In genomic region chr11:132054822-132055221, GRCh38 we compare ENCODE assay signal across 12 cellular contexts.
DNase-seq lines count a peak whose midpoint lies in the region; ATAC-seq and TF ChIP-seq lines count a peak whose summit lies in the region.
"Had no signal": no experiment of that assay in that cellular context is flagged by ENCODE, and none has a peak within 500 bp of the region (broad histone marks: within the 10 kb centered on the region; RNA-seq: fewer than 3 reads in every experiment).

No MANE protein-coding gene starts in this region.

- ATAC-seq in SK-N-SH treated with all-trans-retinoic acid at 6 μM for 48 hours = peak; percentile 70
- ATAC-seq: lower lobe of right lung, Right ventricle myocardium inferior had no signal

- peaks cover 15% of the 10 kb centered on the region for H3K4me1 Mint-ChIP-seq in CD14-positive monocyte
- H3K4me1 Mint-ChIP-seq in activated CD4-positive, alpha-beta memory T cell treated with anti-CD3 and anti-CD28 coated beads, Interleukin-2, amount 10 ng/mL, durations not matched to agents 7 days and 5 days = no peaks in the 10 kb centered on the region

- TF ChIP-seq CTCF in fibroblast of pulmonary artery (IDR thresholded peaks at IDR 0.05; ENCODE audit: low read length, missing control alignments) (no peak), CD14-positive monocyte (IDR thresholded peaks at IDR 0.05) (no peak)

- intact Hi-C loops in CD14-positive monocyte (cut with micrococcal nuclease) = loop anchor here in 1 of 2 donors (5.0 kb wide), 1 partner anchor 228 kb away; no protein-coding TSS in a partner anchor

- no peak overlapping the region for H3K4me3 Mint-ChIP-seq in CD14-positive monocyte
- no peak overlapping the region for H3K4me3 Mint-ChIP-seq in activated CD4-positive, alpha-beta memory T cell treated with anti-CD3 and anti-CD28 coated beads, Interleukin-2, amount 10 ng/mL, durations not matched to agents 7 days and 5 days

- DNase-seq in H4 (ENCODE audit: low spot score) (peak; percentile 90), fibroblast of pulmonary artery (ENCODE audit: low read depth) (peak; percentile 79), T-helper 9 cell (no peak), CD14-positive monocyte (ENCODE audit: low spot score) (no peak)
- DNase-seq in activated CD4-positive, alpha-beta T cell treated with anti-CD3 and anti-CD28 coated beads for 1 hour = no peak
- no peak for DNase-seq in activated CD4-positive, alpha-beta memory T cell treated with anti-CD3 and anti-CD28 coated beads, Interleukin-2, amount 10 ng/mL, durations not matched to agents 7 days and 5 days
- DNase-seq: DMS 273 treated with DMSO at 0.1 percent for 48 hours, lower lobe of right lung had no signal

- no peak overlapping the region for H3K4me3 ChIP-seq in fibroblast of pulmonary artery (replicated peaks; ENCODE audit: low read depth, low read length)
- H3K4me3 ChIP-seq: hepatocyte, lower lobe of right lung, thoracic aorta had no signal

- POLR2A ChIA-PET in activated CD4-positive, alpha-beta memory T cell treated with anti-CD3 and anti-CD28 coated beads, Interleukin-2, amount 10 ng/mL, durations not matched to agents 7 days and 5 days (lab: Charles Lee) = no interaction called here

- peaks cover 0 to 1% (median 0%) of the 10 kb centered on the region in 7 donors for H3K9me3 Mint-ChIP-seq in CD14-positive monocyte
- H3K9me3 Mint-ChIP-seq in activated CD4-positive, alpha-beta memory T cell treated with anti-CD3 and anti-CD28 coated beads, Interleukin-2, amount 10 ng/mL, durations not matched to agents 7 days and 5 days = peaks cover 2% of the 10 kb centered on the region

- H3K36me3 Mint-ChIP-seq in CD14-positive monocyte = no peaks in the 10 kb centered on the region
- H3K36me3 Mint-ChIP-seq in activated CD4-positive, alpha-beta memory T cell treated with anti-CD3 and anti-CD28 coated beads, Interleukin-2, amount 10 ng/mL, durations not matched to agents 7 days and 5 days (ENCODE audit: low read depth) = no peaks in the 10 kb centered on the region

- no peak overlapping the region for H3K27ac Mint-ChIP-seq in CD14-positive monocyte
- H3K27ac Mint-ChIP-seq in activated CD4-positive, alpha-beta memory T cell treated with anti-CD3 and anti-CD28 coated beads, Interleukin-2, amount 10 ng/mL, durations not matched to agents 7 days and 5 days = no peak overlapping the region

- CTCF ChIA-PET in activated CD4-positive, alpha-beta memory T cell treated with anti-CD3 and anti-CD28 coated beads, Interleukin-2, amount 10 ng/mL, durations not matched to agents 7 days and 5 days (lab: Charles Lee) = no interaction called here

- H3K27me3 Mint-ChIP-seq in CD14-positive monocyte (ENCODE audit: low read depth in 3 of 3) = peaks cover 0 to 8% (median 5%) of the 10 kb centered on the region in 3 donors
- no peaks in the 10 kb centered on the region for H3K27me3 Mint-ChIP-seq in activated CD4-positive, alpha-beta memory T cell treated with anti-CD3 and anti-CD28 coated beads, Interleukin-2, amount 10 ng/mL, durations not matched to agents 7 days and 5 days

TF ChIP-seq in SK-N-SH treated with all-trans-retinoic acid at 6 μM for 48 hours, 23 proteins besides CTCF, POLR2A, EP300 and RAD21:
- TF ChIP-seq TOX (CRISPR knock-in tag; IDR thresholded peaks at IDR 0.05; ENCODE audit: borderline replicate concordance) = no peak
- TF ChIP-seq POU6F1 (CRISPR knock-in tag; IDR thresholded peaks at IDR 0.05; ENCODE audit: borderline replicate concordance, low read depth) = no peak
- TF ChIP-seq ARNTL (CRISPR knock-in tag; IDR thresholded peaks at IDR 0.05; ENCODE audit: borderline replicate concordance, low read depth) = no peak
- no peak for TF ChIP-seq ZFP30 (CRISPR knock-in tag; IDR thresholded peaks at IDR 0.05)
- no peak for TF ChIP-seq ZC3H10 (CRISPR knock-in tag; IDR thresholded peaks at IDR 0.05)
- no peak for TF ChIP-seq RARB (CRISPR knock-in tag; IDR thresholded peaks at IDR 0.05)
TF ChIP-seq in SK-N-SH treated with all-trans-retinoic acid at 6 μM for 48 hours: peak in this region for 0.

Comparison
In these comparisons a context has a peak if more than half of its experiments do, and no peak if none do; other contexts are left out.
1. DNase-seq: peak in H4 (single experiment) and fibroblast of pulmonary artery (single experiment); none in T-helper 9 cell (single experiment), CD14-positive monocyte (single experiment), activated CD4-positive, alpha-beta T cell treated with anti-CD3 and anti-CD28 coated beads for 1 hour (single experiment) and activated CD4-positive, alpha-beta memory T cell treated with anti-CD3 and anti-CD28 coated beads, Interleukin-2, amount 10 ng/mL, durations not matched to agents 7 days and 5 days (single experiment).